ENCODE assay signal across 9 cellular contexts in the genomic region with DNA sequence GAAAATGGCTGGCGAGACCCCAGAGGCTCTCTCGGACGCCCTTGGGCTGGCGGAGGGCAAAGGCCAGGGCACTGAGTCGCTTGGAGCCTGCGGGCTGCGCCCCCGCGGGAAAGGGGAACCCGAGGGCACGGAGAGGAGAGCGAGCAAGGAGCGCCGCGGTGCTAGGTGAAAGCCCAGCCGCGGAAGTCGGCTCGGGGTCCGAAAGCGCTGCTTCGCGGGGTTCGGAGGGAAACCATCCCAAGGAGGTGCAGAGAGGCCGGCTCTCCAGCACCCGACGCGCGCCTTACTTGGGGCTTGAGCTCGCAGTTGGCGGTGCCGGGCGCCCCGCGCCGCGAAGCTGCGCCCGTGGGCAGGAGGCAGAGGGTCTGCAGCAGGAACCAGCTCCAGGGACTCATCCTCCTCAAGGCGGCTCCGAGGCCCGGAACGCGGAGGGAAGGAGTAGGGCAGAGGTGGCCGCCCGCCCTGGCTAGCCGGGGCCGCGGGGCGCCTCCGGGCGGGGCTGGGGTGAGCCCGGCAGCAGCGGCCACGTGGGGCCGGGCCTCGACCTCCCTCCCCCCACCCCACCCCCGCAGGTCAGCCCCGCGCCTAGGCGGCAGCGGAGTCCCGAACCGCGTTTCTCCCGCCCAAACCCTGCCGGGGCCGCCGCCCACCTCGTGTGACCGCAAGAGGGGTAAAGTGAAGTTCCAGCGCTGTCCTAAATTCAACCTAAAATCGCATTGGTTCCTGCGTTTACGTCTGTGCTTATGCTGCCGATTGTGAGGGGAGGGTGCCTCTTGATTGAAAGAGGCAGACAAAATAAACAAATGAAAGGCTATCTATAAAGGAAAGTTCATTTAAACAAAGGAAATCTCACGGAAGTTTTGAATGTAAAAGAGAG. TPM values are rescaled to one million over a fixed set of nuclear protein-coding genes. Genes with fewer than 3 reads are reported as not detected.
DNase-seq lines count a peak whose midpoint lies in the region; ATAC-seq, FAIRE-seq and TF ChIP-seq lines count a peak whose summit lies in the region.
"Had no signal": no experiment of that assay in that cellular context is flagged by ENCODE, and none has a peak within 500 bp of the region (broad histone marks: within the 10 kb centered on the region; RNA-seq: fewer than 3 reads in every experiment).

A gene with protein sequence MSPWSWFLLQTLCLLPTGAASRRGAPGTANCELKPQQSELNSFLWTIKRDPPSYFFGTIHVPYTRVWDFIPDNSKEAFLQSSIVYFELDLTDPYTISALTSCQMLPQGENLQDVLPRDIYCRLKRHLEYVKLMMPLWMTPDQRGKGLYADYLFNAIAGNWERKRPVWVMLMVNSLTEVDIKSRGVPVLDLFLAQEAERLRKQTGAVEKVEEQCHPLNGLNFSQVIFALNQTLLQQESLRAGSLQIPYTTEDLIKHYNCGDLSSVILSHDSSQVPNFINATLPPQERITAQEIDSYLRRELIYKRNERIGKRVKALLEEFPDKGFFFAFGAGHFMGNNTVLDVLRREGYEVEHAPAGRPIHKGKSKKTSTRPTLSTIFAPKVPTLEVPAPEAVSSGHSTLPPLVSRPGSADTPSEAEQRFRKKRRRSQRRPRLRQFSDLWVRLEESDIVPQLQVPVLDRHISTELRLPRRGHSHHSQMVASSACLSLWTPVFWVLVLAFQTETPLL (minus strand): TSS at position 440 of the 877 bp plus-strand sequence. CDS start 45 bp downstream, at position 395.

- H3K27me3 Mint-ChIP-seq in H9 (ENCODE audit: low read depth): peaks cover 99% of the 10 kb centered on the region
- H3K27me3 Mint-ChIP-seq in mesothelial cell of epicardium (ENCODE audit: low read depth): peaks cover 93% of the 10 kb centered on the region

- no peak for TF ChIP-seq EP300 in A549 (IDR thresholded peaks at IDR 0.05)

- H3T11ph ChIP-seq in H9 (ENCODE audit: low read length): no peak within 1 kb of the TSS

- no peak within 1 kb of the TSS for H4K5ac ChIP-seq in H9 (ENCODE audit: insufficient read length, low read depth, low read length)

- no peak within 1 kb of the TSS for H2BK12ac ChIP-seq in H9 (ENCODE audit: insufficient read length, low read depth, low read length)

- FAIRE-seq in A549 (lab: Jason Lieb, UNC): no peak
- FAIRE-seq: islet of Langerhans had no signal

- H2AFZ ChIP-seq in H9 (ENCODE audit: low read length): no peak within 1 kb of the TSS

- H3K36me3 Mint-ChIP-seq in H9 (ENCODE audit: insufficient read depth in 1 of 3, low read depth in 3 of 3): no peaks in the 10 kb centered on the region
- H3K36me3 Mint-ChIP-seq in mesothelial cell of epicardium: no peaks in the 10 kb centered on the region

- no peak within 1 kb of the TSS for H2BK15ac ChIP-seq in H9 (ENCODE audit: low read depth, low read length)

- no peak within 1 kb of the TSS for H3K56ac ChIP-seq in H9 (ENCODE audit: insufficient read length, low read depth, low read length)

- H4K20me1 ChIP-seq in H9 (ENCODE audit: control insufficient read depth, insufficient read depth, insufficient read length): no peaks in the 10 kb centered on the region

- H3K79me1 ChIP-seq in H9 (ENCODE audit: insufficient read depth, low read depth, low read length, poor library complexity, severe bottlenecking): no peaks in the 10 kb centered on the region

- no peak within 1 kb of the TSS for H3K23ac ChIP-seq in H9 (ENCODE audit: insufficient read length, low read depth, low read length)

- no peaks in the 10 kb centered on the region; a peak in 1 of 5 replicates for H3K9me3 Mint-ChIP-seq in H9
- H3K9me3 Mint-ChIP-seq in mesothelial cell of epicardium: no peaks in the 10 kb centered on the region

- peak within 1 kb of the TSS; percentile 65 for H3K18ac ChIP-seq in H9 (ENCODE audit: insufficient read length, low read depth, low read length)

- no peak within 1 kb of the TSS for H2BK20ac ChIP-seq in H9 (ENCODE audit: low read depth, low read length, poor library complexity, severe bottlenecking)

- peak within 1 kb of the TSS; percentile 39 for H3K14ac ChIP-seq in H9 (ENCODE audit: insufficient read depth, low read length)

- H3K9ac ChIP-seq in H9 (ENCODE audit: extremely low read depth, insufficient read length, low read length) (peak within 1 kb of the TSS; percentile 42), subcutaneous abdominal adipose tissue (ENCODE audit: low read length in 5 of 5) (peak within 1 kb of the TSS; percentile 54 to 72 (median 63))

- CTCF ChIA-PET in A549 (lab: Yijun Ruan, JAX): interaction anchor here (0.8 to 3.5 kb wide), 11 partner anchors 9 to 140 kb away, joined by 3 to 26 read pairs (median 5); no protein-coding TSS in a partner anchor

- TF ChIP-seq POLR2A in A549 (IDR thresholded peaks at IDR 0.05; ENCODE audit: low read length): no peak

- H3K9me3 ChIP-seq in A549: no peaks in the 10 kb centered on the region
- no peaks in the 10 kb centered on the region for H3K9me3 ChIP-seq in H9 (ENCODE audit: control insufficient read depth, low read depth, low read length)
- no peaks in the 10 kb centered on the region for H3K9me3 ChIP-seq in WERI-Rb-1 (ENCODE audit: severe bottlenecking)
- no peaks in the 10 kb centered on the region for H3K9me3 ChIP-seq in subcutaneous abdominal adipose tissue (ENCODE audit: control insufficient read depth in 5 of 5, low read length in 5 of 5)

- WGBS in A549 (ENCODE audit: missing lambda C conversion rate): 6% methylated on average over 43 of the region's 77 CpGs
- WGBS in H9 (ENCODE audit: extremely low coverage, insufficient read length, low lambda C conversion rate): no CpG with 5 or more reads among the region's 77 CpGs

- H3K4me3 Mint-ChIP-seq in H9 (peak within 1 kb of the TSS; percentile 55 to 89), mesothelial cell of epicardium (peak within 1 kb of the TSS; percentile 65)

- TF ChIP-seq CTCF in A549 (IDR thresholded peaks at IDR 0.05) (no peak), H9 (conservative IDR thresholded peaks at IDR 0.05) (no peak), WERI-Rb-1 (IDR thresholded peaks at IDR 0.05; ENCODE audit: low read depth, low read length) (no peak), dorsolateral prefrontal cortex (IDR thresholded peaks at IDR 0.05 in 54 of 56, conservative IDR thresholded peaks at IDR 0.05 in 2 of 56; ENCODE audit: low read depth in 1 of 56, partially characterized antibody in 56 of 56) (no peak), mesothelial cell of epicardium (IDR thresholded peaks at IDR 0.05; ENCODE audit: unreplicated experiment) (no peak)

- H3K4me1 ChIP-seq in A549 (peaks cover 3% of the 10 kb centered on the region), H9 (ENCODE audit: insufficient read depth, low read length) (no peaks in the 10 kb centered on the region), subcutaneous abdominal adipose tissue (ENCODE audit: control insufficient read depth in 5 of 5, insufficient read depth in 5 of 5, low read length in 5 of 5) (peaks cover 0 to 34% (median 32%) of the 10 kb centered on the region in 5 donors)

- intact Hi-C loops in dorsolateral prefrontal cortex (cut with DNase I): loop anchor here (2.0 to 5.0 kb wide), 2 partner anchors 384 to 386 kb away; no protein-coding TSS in a partner anchor

- H3K27ac ChIP-seq in A549: peak within 1 kb of the TSS; percentile 64 to 89
- H3K27ac ChIP-seq in H9 (ENCODE audit: insufficient read length, low read depth, low read length): no peak within 1 kb of the TSS
- H3K27ac ChIP-seq in WERI-Rb-1: no peak within 1 kb of the TSS
- H3K27ac ChIP-seq in dorsolateral prefrontal cortex: peak within 1 kb of the TSS in 8 of 59 donors; percentile 11 to 67 (median 28)
- no peak within 1 kb of the TSS for H3K27ac ChIP-seq in subcutaneous abdominal adipose tissue (ENCODE audit: low read depth, low read length)

- H3K27ac Mint-ChIP-seq in H9: no peak within 1 kb of the TSS; a peak in 3 of 7 replicates
- no peak within 1 kb of the TSS for H3K27ac Mint-ChIP-seq in mesothelial cell of epicardium

- peaks cover 20% of the 10 kb centered on the region for H3K23me2 ChIP-seq in H9 (ENCODE audit: insufficient read length, low read depth, low read length, poor library complexity, severe bottlenecking)

- H4K8ac ChIP-seq in H9 (replicated peaks; ENCODE audit: insufficient read length, low read depth, low read length): no peak within 1 kb of the TSS

- peak within 1 kb of the TSS; percentile 50 for H3K4me3 ChIP-seq in A549
- H3K4me3 ChIP-seq in WERI-Rb-1 (ENCODE audit: low read depth, low read length): peak within 1 kb of the TSS; percentile 63
- peak within 1 kb of the TSS; percentile 32 to 76 (median 62) for H3K4me3 ChIP-seq in dorsolateral prefrontal cortex
- H3K4me3 ChIP-seq in subcutaneous abdominal adipose tissue (ENCODE audit: low read depth in 1 of 5, low read length in 5 of 5): peak within 1 kb of the TSS; percentile 62 to 81 (median 77)

- no peak within 1 kb of the TSS for H3K4ac ChIP-seq in H9 (ENCODE audit: low read depth, low read length)

- ATAC-seq in A549 (peak; percentile 61 to 74), HG02610 (IDR thresholded peaks at IDR 0.05; ENCODE audit: unreplicated experiment) (no peak)

- no peak for TF ChIP-seq RAD21 in A549 (conservative IDR thresholded peaks at IDR 0.05 in 1 of 2, IDR thresholded peaks at IDR 0.05 in 1 of 2)

- peak in 1 of 2 experiments; percentile 40 for DNase-seq in A549 (ENCODE audit: low read depth in 1 of 2, low spot score in 1 of 2)
- DNase-seq in H9: peak; percentile 69
- no peak for DNase-seq in WERI-Rb-1
- DNase-seq in dorsolateral prefrontal cortex: no peak
- no peak for DNase-seq in mesothelial cell of epicardium (ENCODE audit: low spot score in 2 of 2, unreplicated experiment in 2 of 2)
- DNase-seq in DMS79 (lab: John Stamatoyannopoulos, UW): no peak

- H2AK5ac ChIP-seq in H9 (ENCODE audit: insufficient read length, low read length): no peak within 1 kb of the TSS

- no peak within 1 kb of the TSS for H2BK5ac ChIP-seq in H9 (ENCODE audit: insufficient read length, low read length)

- H3K79me2 ChIP-seq in H9 (ENCODE audit: insufficient read depth, low read length): no peaks in the 10 kb centered on the region

- H3K4me2 ChIP-seq in A549 (peak within 1 kb of the TSS; percentile 87), H9 (ENCODE audit: insufficient read depth, insufficient read length, low read length) (peak within 1 kb of the TSS; percentile 73)

- no peaks in the 10 kb centered on the region for H3K36me3 ChIP-seq in WERI-Rb-1
- no peaks in the 10 kb centered on the region for H3K36me3 ChIP-seq in subcutaneous abdominal adipose tissue (ENCODE audit: control insufficient read depth in 5 of 5, insufficient read depth in 5 of 5, low read length in 5 of 5)

- H4K91ac ChIP-seq in H9 (ENCODE audit: insufficient read length, low read depth, low read length): no peak within 1 kb of the TSS

- H3K27me3 ChIP-seq in H9 (ENCODE audit: insufficient read depth, low read length) (peaks cover 33% of the 10 kb centered on the region), WERI-Rb-1 (ENCODE audit: insufficient read depth, low read depth, severe bottlenecking) (peaks cover 17% of the 10 kb centered on the region), dorsolateral prefrontal cortex (peaks cover 0 to 40% (median 12%) of the 10 kb centered on the region in 45 donors), subcutaneous abdominal adipose tissue (ENCODE audit: control insufficient read depth in 5 of 5, insufficient read depth in 4 of 5, low read length in 5 of 5) (peaks cover 0 to 9% (median 2%) of the 10 kb centered on the region in 5 donors)

- H3K4me1 Mint-ChIP-seq in H9 (peaks cover 14 to 25% of the 10 kb centered on the region in 2 experiments), mesothelial cell of epicardium (peaks cover 22% of the 10 kb centered on the region)

- no peak within 1 kb of the TSS for H2BK120ac ChIP-seq in H9 (ENCODE audit: low read depth, low read length, poor library complexity, severe bottlenecking)

- POLR2A ChIA-PET in A549 (lab: Yijun Ruan, JAX): interaction anchor here (1.1 to 2.1 kb wide), 2 partner anchors 26 to 45 kb away, joined by 9 to 10 read pairs; no protein-coding TSS in a partner anchor

RNA-seq across cellular contexts. Expression of the gene that starts here (rescaled TPM):
- 6.1 and 8.1 TPM in 2 replicates for polyA plus RNA-seq in A549 (2011; rRNA removed)
- polyA plus RNA-seq in A549 (2012; cell fraction: cytosol; rRNA removed): 6.3 and 8.3 TPM in 2 replicates
- 8.9 and 9.0 TPM in 2 replicates for polyA plus RNA-seq in A549 (2012; cell fraction: nucleus; rRNA removed)
- polyA plus RNA-seq in A549 (2017; fragmentation: RNase III; extraction: RNeasy Plus Mini Kit Qiagen cat#74134 plus additional on column Dnase treatment): 7.0 to 7.4 TPM (median 7.1 TPM) in 3 replicates
- polyA minus RNA-seq in A549 (2011; rRNA and poly(A)+ RNA removed): 18.1 and 18.9 TPM in 2 replicates
- 1.4 and 1.7 TPM in 2 replicates for total RNA-seq in H9 (2021)
- total RNA-seq in dorsolateral prefrontal cortex: 10 to 100 TPM in 61 of 120 experiments, 1 to 10 TPM in 59; 3.6 to 26.3 (median 10.1) TPM
- total RNA-seq in mesothelial cell of epicardium: 0.45 to 0.55 TPM (median 0.45 TPM) in 3 replicates

Comparison
In these comparisons a context has a peak if more than half of its experiments do, and no peak if none do; other contexts are left out.
1. H3K27ac ChIP-seq: peak in A549 (2 of 2); none in H9 (single experiment), WERI-Rb-1 (single experiment) and subcutaneous abdominal adipose tissue (single experiment).
2. Peak in every context shown above with its lines, with median percentiles within 50 percentile points of each other: H3K4me3 ChIP-seq.